In the genomic region with DNA sequence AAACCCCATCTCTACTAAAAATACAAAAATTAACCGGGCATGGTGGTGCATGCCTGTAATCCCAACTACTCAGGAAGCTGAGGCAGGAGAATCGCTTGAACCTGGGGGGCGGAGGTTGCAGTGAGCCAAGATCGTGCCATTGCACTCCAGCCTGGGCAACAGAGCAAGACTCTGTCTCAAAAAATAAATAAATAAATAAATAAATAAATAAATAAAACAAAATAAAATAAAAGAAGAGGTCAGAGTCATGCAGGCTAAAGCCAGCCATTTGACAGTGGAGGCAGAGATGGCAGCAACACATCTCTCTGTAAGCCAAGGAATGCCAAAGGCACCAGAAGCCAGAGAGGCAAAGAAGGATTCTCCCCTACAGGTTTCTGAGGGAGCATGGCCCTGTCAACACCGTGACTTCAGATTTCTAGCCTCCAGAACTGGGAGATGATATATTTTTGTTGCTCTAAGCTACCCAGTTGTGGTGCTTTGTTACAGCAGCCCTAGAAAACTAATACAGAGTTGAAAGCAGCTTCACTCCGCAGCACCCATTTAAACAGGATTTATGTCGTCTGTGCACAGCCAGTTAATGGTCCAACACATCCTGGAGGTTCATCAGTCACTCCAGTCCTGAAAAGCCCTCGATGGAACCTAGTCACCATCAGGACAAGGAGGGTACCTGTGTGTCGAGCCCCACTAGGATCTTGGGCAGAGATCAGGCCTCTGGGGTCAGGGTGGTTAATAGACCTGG, we compare ENCODE assay signal across 2 cellular contexts. TPM values are rescaled to one million over a fixed set of nuclear protein-coding genes. Genes with fewer than 3 reads are reported as not detected.
"Had no signal": no experiment of that assay in that cellular context is flagged by ENCODE, and none has a peak within 500 bp of the region (broad histone marks: within the 10 kb centered on the region; RNA-seq: fewer than 3 reads in every experiment).

No MANE protein-coding gene starts in this region.

RNA-seq across cellular contexts. Expression of gene KCNK12, which starts 49.0 kb away (rescaled TPM):
- total RNA-seq: breast epithelium had no signal
- polyA plus RNA-seq: aorta had no signal
